In the genomic region with DNA sequence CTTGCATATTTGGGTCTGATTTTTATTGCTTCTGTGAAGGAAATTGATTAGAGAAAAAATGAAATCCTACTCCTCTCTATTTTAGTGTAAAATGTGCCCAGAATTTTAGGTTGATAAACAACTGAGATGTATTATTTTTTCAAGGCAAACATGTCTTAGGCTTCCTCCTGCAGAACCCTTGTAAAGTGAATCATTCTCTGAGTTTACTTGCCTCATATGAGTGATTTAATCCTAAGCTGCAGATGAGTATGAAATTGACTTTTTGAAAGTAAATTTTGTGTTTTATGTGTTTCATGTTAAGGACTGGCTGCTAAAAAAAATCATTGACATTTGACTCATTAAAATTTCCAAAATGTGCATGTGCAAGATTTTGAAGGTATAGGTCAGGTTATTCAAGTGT, we compare ENCODE assay signal across 15 cellular contexts.
DNase-seq lines count a peak whose midpoint lies in the region; ATAC-seq, FAIRE-seq and TF ChIP-seq lines count a peak whose summit lies in the region.
"Had no signal": no experiment of that assay in that cellular context is flagged by ENCODE, and none has a peak within 500 bp of the region (broad histone marks: within the 10 kb centered on the region; RNA-seq: fewer than 3 reads in every experiment).

No MANE protein-coding gene starts in this region.

- no peak overlapping the region for H2AFZ ChIP-seq in IMR-90 (replicated peaks; ENCODE audit: low read length, poor library complexity)
- no peak overlapping the region for H2AFZ ChIP-seq in astrocyte (ENCODE audit: low read depth, low read length)

- no peaks in the 10 kb centered on the region for H3K36me3 Mint-ChIP-seq in astrocyte (ENCODE audit: low read depth, unreplicated experiment)
- no peaks in the 10 kb centered on the region for H3K36me3 Mint-ChIP-seq in progenitor cell of endocrine pancreas (ENCODE audit: insufficient read depth)
- H3K36me3 Mint-ChIP-seq: CD4-positive, alpha-beta memory T cell; IgD-negative memory B cell had no signal

- H3K4me1 Mint-ChIP-seq in astrocyte (ENCODE audit: low read depth, unreplicated experiment) (peaks cover 45% of the 10 kb centered on the region), progenitor cell of endocrine pancreas (ENCODE audit: low read depth) (peaks cover 4% of the 10 kb centered on the region)
- H3K4me1 Mint-ChIP-seq: B cell; CD4-positive, alpha-beta memory T cell had no signal

- no TSS peak for BruUV-seq in IMR-90 (replicated peaks; lab: Mats Ljungman, UMichigan)

- no peak overlapping the region for H3K4me2 ChIP-seq in IMR-90 (ENCODE audit: low read depth, low read length)
- no peak overlapping the region for H3K4me2 ChIP-seq in astrocyte (ENCODE audit: low read length)

- no peak overlapping the region for H2AK5ac ChIP-seq in IMR-90 (ENCODE audit: low read depth, low read length)

- dilution Hi-C loops in IMR-90 (cut with HindIII; ENCODE audit: low sequenced_read_pairs, unreplicated experiment): no loop called here

- H3K9me3 ChIP-seq in IMR-90 (ENCODE audit: control insufficient read depth, insufficient read depth, low read length) (no peaks in the 10 kb centered on the region), astrocyte (ENCODE audit: insufficient read depth, low read depth, low read length) (no peaks in the 10 kb centered on the region), BE2C (no peaks in the 10 kb centered on the region)

- DNase-seq in IMR-90: peak; percentile 31
- DNase-seq in astrocyte (ENCODE audit: low read depth): no peak
- DNase-seq in foreskin keratinocyte: peak in 1 of 2 donors; percentile 66
- DNase-seq in progenitor cell of endocrine pancreas (ENCODE audit: low spot score, unreplicated experiment): no peak
- no peak for DNase-seq in BE2C
- DNase-seq in UCSD-AML1 (lab: John Stamatoyannopoulos, UW; ENCODE audit: unreplicated experiment): no peak
- no peak for DNase-seq in SKM-1 (lab: John Stamatoyannopoulos, UW; ENCODE audit: unreplicated experiment)
- DNase-seq: CD4-positive, alpha-beta memory T cell; DMS79; NCI-H345; SIG-M5 had no signal

- H3K4me3 ChIP-seq in IMR-90 (ENCODE audit: insufficient read depth, low read depth, low read length) (no peak overlapping the region), astrocyte (ENCODE audit: insufficient read depth, low read depth, low read length) (no peak overlapping the region), BE2C (ENCODE audit: low read depth, low read length) (no peak overlapping the region)

- peaks cover 5% of the 10 kb centered on the region; the same call in 1 of the 2 replicates for H3K9me1 ChIP-seq in IMR-90 (ENCODE audit: insufficient read depth, low read length)

- intact Hi-C loops in IMR-90 (cut with micrococcal nuclease): no loop called here

- CTCF ChIA-PET in IMR-90 (lab: Yijun Ruan, JAX): interaction anchor here (0.6 kb wide), 1 partner anchor 364 kb away, joined by 3 read pairs; no protein-coding TSS in a partner anchor

- no peak overlapping the region for H2BK15ac ChIP-seq in IMR-90 (ENCODE audit: low read depth, low read length)

- H3K36me3 ChIP-seq in IMR-90 (ENCODE audit: control insufficient read depth, insufficient read depth, low read length) (no peaks in the 10 kb centered on the region), astrocyte (ENCODE audit: insufficient read depth, low read length) (no peaks in the 10 kb centered on the region), BE2C (no peaks in the 10 kb centered on the region)

- no peak overlapping the region for H3K27ac Mint-ChIP-seq in astrocyte (ENCODE audit: unreplicated experiment)
- peak overlapping the region; percentile 47 for H3K27ac Mint-ChIP-seq in progenitor cell of endocrine pancreas
- H3K27ac Mint-ChIP-seq: B cell; CD4-positive, alpha-beta memory T cell; IgD-negative memory B cell had no signal

- in situ Hi-C loops in IMR-90 (cut with MboI; ENCODE audit: low sequenced_read_pairs): no loop called here

- no peak overlapping the region for H3K4ac ChIP-seq in IMR-90 (ENCODE audit: low read depth, low read length)

- H3K79me2 ChIP-seq in astrocyte (ENCODE audit: insufficient read depth, low read length): no peaks in the 10 kb centered on the region

- H4K20me1 ChIP-seq in IMR-90 (ENCODE audit: insufficient read depth, low read length): no peaks in the 10 kb centered on the region
- no peaks in the 10 kb centered on the region for H4K20me1 ChIP-seq in astrocyte (ENCODE audit: insufficient read depth, low read length)

- no peak overlapping the region for H3K23ac ChIP-seq in IMR-90 (ENCODE audit: low read depth, low read length)

- H3K27me3 Mint-ChIP-seq in astrocyte (ENCODE audit: low read depth, unreplicated experiment) (no peaks in the 10 kb centered on the region), progenitor cell of endocrine pancreas (no peaks in the 10 kb centered on the region)
- H3K27me3 Mint-ChIP-seq: IgD-negative memory B cell had no signal

- POLR2A ChIA-PET in IMR-90 (lab: Charles Lee; ENCODE audit: unreplicated experiment): no interaction called here

- H3K27me3 ChIP-seq in IMR-90 (ENCODE audit: control insufficient read depth, insufficient read depth, low read length) (no peaks in the 10 kb centered on the region), astrocyte (ENCODE audit: insufficient read depth, low read length) (no peaks in the 10 kb centered on the region), foreskin keratinocyte (no peaks in the 10 kb centered on the region), BE2C (no peaks in the 10 kb centered on the region)

- H3K14ac ChIP-seq in IMR-90 (replicated peaks; ENCODE audit: low read depth, low read length): no peak overlapping the region

- TF ChIP-seq POLR2A in IMR-90 (IDR thresholded peaks at IDR 0.05; ENCODE audit: low read depth, low read length): no peak

- no peak overlapping the region for H3K18ac ChIP-seq in IMR-90 (ENCODE audit: low read depth, low read length)

- H3K4me3 Mint-ChIP-seq in astrocyte (ENCODE audit: unreplicated experiment) (no peak overlapping the region), progenitor cell of endocrine pancreas (ENCODE audit: low read depth) (no peak overlapping the region)
- H3K4me3 Mint-ChIP-seq: B cell; CD4-positive, alpha-beta memory T cell; IgD-negative memory B cell had no signal

- TF ChIP-seq CTCF in IMR-90 (conservative IDR thresholded peaks at IDR 0.05; ENCODE audit: low read depth, low read length) (no peak), astrocyte (IDR thresholded peaks at IDR 0.05; ENCODE audit: insufficient read depth, low read depth, low read length) (no peak), foreskin keratinocyte (conservative IDR thresholded peaks at IDR 0.05) (no peak), progenitor cell of endocrine pancreas (IDR thresholded peaks at IDR 0.05; ENCODE audit: unreplicated experiment) (no peak), BE2C (IDR thresholded peaks at IDR 0.05; ENCODE audit: low read depth, low read length) (no peak)

- no peaks in the 10 kb centered on the region for H3K79me1 ChIP-seq in IMR-90 (ENCODE audit: low read depth in 1 of 2, low read length in 2 of 2)

- peak; percentile 5 for FAIRE-seq in astrocyte (lab: Jason Lieb, UNC)
- FAIRE-seq: H1 had no signal

- H3K9me3 Mint-ChIP-seq in astrocyte (ENCODE audit: unreplicated experiment) (peaks cover 2% of the 10 kb centered on the region), progenitor cell of endocrine pancreas (ENCODE audit: low read depth) (no peaks in the 10 kb centered on the region)
- H3K9me3 Mint-ChIP-seq: IgD-negative memory B cell had no signal

- H3K9ac ChIP-seq in IMR-90 (ENCODE audit: low read depth, low read length) (no peak overlapping the region), astrocyte (ENCODE audit: low read length) (peak overlapping the region; percentile 17)

- ATAC-seq in IMR-90 (ENCODE audit: low read depth): peak; percentile 60; the same call in 1 of the 2 replicates
- peak; percentile 30 for ATAC-seq in foreskin keratinocyte
- no peak for ATAC-seq in HG03439 (IDR thresholded peaks at IDR 0.05; ENCODE audit: unreplicated experiment)

- no peak overlapping the region for H2BK20ac ChIP-seq in IMR-90 (ENCODE audit: low read depth, low read length)

- no peak overlapping the region for H4K91ac ChIP-seq in IMR-90 (ENCODE audit: insufficient read depth, low read depth, low read length)

- TF ChIP-seq RAD21 in IMR-90 (IDR thresholded peaks at IDR 0.05; ENCODE audit: low read length): no peak

- no peak overlapping the region for H3K56ac ChIP-seq in IMR-90 (ENCODE audit: extremely low read depth, insufficient read depth, low read length)

- H3K27ac ChIP-seq in IMR-90 (ENCODE audit: insufficient read depth, low read length) (no peak overlapping the region), astrocyte (ENCODE audit: low read depth, low read length) (peak overlapping the region; percentile 5), foreskin keratinocyte (peak overlapping the region; percentile 62)

- H4K5ac ChIP-seq in IMR-90 (ENCODE audit: low read depth, low read length): no peak overlapping the region

- H4K8ac ChIP-seq in IMR-90 (ENCODE audit: low read depth in 2 of 2, low read length in 2 of 2): no peak overlapping the region

- no peak overlapping the region for H2AK9ac ChIP-seq in IMR-90 (replicated peaks; ENCODE audit: low read depth, low read length, poor library complexity)

- H2BK5ac ChIP-seq in IMR-90 (ENCODE audit: low read depth, low read length, poor library complexity, severe bottlenecking): no peak overlapping the region

- peaks cover 7% of the 10 kb centered on the region for H3K4me1 ChIP-seq in IMR-90 (ENCODE audit: control insufficient read depth, insufficient read depth, low read length)
- peaks cover 32% of the 10 kb centered on the region for H3K4me1 ChIP-seq in astrocyte (ENCODE audit: insufficient read depth, low read length)
- peaks cover 43% of the 10 kb centered on the region for H3K4me1 ChIP-seq in foreskin keratinocyte
- H3K4me1 ChIP-seq in BE2C: no peaks in the 10 kb centered on the region

- H2BK120ac ChIP-seq in IMR-90 (ENCODE audit: low read depth, low read length): no peak overlapping the region

TF ChIP-seq in IMR-90, 13 proteins besides CTCF, POLR2A, EP300 and RAD21 (continues in another document):
- TF ChIP-seq RCOR1 (IDR thresholded peaks at IDR 0.05; ENCODE audit: insufficient replicate concordance, low read length): no peak
- TF ChIP-seq CEBPB (IDR thresholded peaks at IDR 0.05; ENCODE audit: low read depth, low read length): no peak
- no peak for TF ChIP-seq MXI1 (IDR thresholded peaks at IDR 0.05; ENCODE audit: borderline replicate concordance, low read depth, low read length)
- no peak for TF ChIP-seq MAZ (IDR thresholded peaks at IDR 0.05; ENCODE audit: borderline replicate concordance, low read depth, low read length)
- TF ChIP-seq, protein P1, sequence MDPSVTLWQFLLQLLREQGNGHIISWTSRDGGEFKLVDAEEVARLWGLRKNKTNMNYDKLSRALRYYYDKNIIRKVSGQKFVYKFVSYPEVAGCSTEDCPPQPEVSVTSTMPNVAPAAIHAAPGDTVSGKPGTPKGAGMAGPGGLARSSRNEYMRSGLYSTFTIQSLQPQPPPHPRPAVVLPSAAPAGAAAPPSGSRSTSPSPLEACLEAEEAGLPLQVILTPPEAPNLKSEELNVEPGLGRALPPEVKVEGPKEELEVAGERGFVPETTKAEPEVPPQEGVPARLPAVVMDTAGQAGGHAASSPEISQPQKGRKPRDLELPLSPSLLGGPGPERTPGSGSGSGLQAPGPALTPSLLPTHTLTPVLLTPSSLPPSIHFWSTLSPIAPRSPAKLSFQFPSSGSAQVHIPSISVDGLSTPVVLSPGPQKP (IDR thresholded peaks at IDR 0.05; ENCODE audit: borderline replicate concordance, low read depth, low read length): no peak
